Comparison of ENCODE assay signal across 11 cellular contexts in genomic region chr19:15250635-15250993, GRCh38. TPM values are rescaled to one million over a fixed set of nuclear protein-coding genes. Genes with fewer than 3 reads are reported as not detected.
DNase-seq lines count a peak whose midpoint lies in the region; ATAC-seq and TF ChIP-seq lines count a peak whose summit lies in the region.
"Had no signal": no experiment of that assay in that cellular context is flagged by ENCODE, and none has a peak within 500 bp of the region (broad histone marks: within the 10 kb centered on the region; RNA-seq: fewer than 3 reads in every experiment).

No MANE protein-coding gene starts in this region.

- no peak for ATAC-seq in HG03469 (IDR thresholded peaks at IDR 0.05; ENCODE audit: unreplicated experiment)

- peaks cover 71% of the 10 kb centered on the region for H3K4me1 ChIP-seq in SJSA1 (replicated peaks)
- H3K4me1 ChIP-seq in endodermal cell (ENCODE audit: control insufficient read depth, insufficient read depth, low read length): no peaks in the 10 kb centered on the region
- peaks cover 14 to 93% (median 72%) of the 10 kb centered on the region in 4 donors for H3K4me1 ChIP-seq in tibial nerve

- TF ChIP-seq CTCF in endodermal cell (conservative IDR thresholded peaks at IDR 0.05) (no peak), nephron progenitor cell (IDR thresholded peaks at IDR 0.05) (no peak), tibial nerve (IDR thresholded peaks at IDR 0.05) (no peak), CD14-positive monocyte (IDR thresholded peaks at IDR 0.05) (no peak)

- H3K9me3 ChIP-seq in SJSA1 (replicated peaks) (no peaks in the 10 kb centered on the region), endodermal cell (ENCODE audit: control insufficient read depth, low read length) (no peaks in the 10 kb centered on the region), tibial nerve (no peaks in the 10 kb centered on the region)

- H3K36me3 Mint-ChIP-seq in endodermal cell (ENCODE audit: low read depth): peaks cover 64% of the 10 kb centered on the region
- H3K36me3 Mint-ChIP-seq in nephron progenitor cell (ENCODE audit: low read depth): peaks cover 55% of the 10 kb centered on the region
- H3K36me3 Mint-ChIP-seq in CD14-positive monocyte: peaks cover 73 to 96% of the 10 kb centered on the region in 2 donors

- TF ChIP-seq POLR2A in tibial nerve (IDR thresholded peaks at IDR 0.05): no peak

- H3K4me3 ChIP-seq in SJSA1 (no peak overlapping the region), endodermal cell (ENCODE audit: low read length) (no peak overlapping the region), tibial nerve (no peak overlapping the region)

- 94 to 100% methylated on average over 1 of the region's 1 CpG for WGBS in endodermal cell (ENCODE audit: insufficient coverage in 1 of 2, insufficient read length in 1 of 2), 2 experiments
- WGBS in tibial nerve, 2 donors: 25 to 43% methylated on average over 1 of the region's 1 CpG

- no peak for TF ChIP-seq EP300 in tibial nerve (IDR thresholded peaks at IDR 0.05)

- H3K4me1 Mint-ChIP-seq in endodermal cell (no peaks in the 10 kb centered on the region), nephron progenitor cell (peaks cover 79% of the 10 kb centered on the region), CD14-positive monocyte (no peaks in the 10 kb centered on the region)

- peaks cover 79% of the 10 kb centered on the region for H3K36me3 ChIP-seq in SJSA1
- peaks cover 95% of the 10 kb centered on the region for H3K36me3 ChIP-seq in endodermal cell (ENCODE audit: control insufficient read depth, insufficient read depth, low read length)
- peaks cover 6 to 55% (median 23%) of the 10 kb centered on the region in 3 donors for H3K36me3 ChIP-seq in tibial nerve

- H3K4me3 Mint-ChIP-seq in endodermal cell: no peak overlapping the region
- H3K4me3 Mint-ChIP-seq in nephron progenitor cell: peak overlapping the region; percentile 32
- H3K4me3 Mint-ChIP-seq in CD14-positive monocyte: no peak overlapping the region

- intact Hi-C loops in CD14-positive monocyte (cut with micrococcal nuclease): loop anchor here in 1 of 2 donors (5.0 kb wide), 1 partner anchor 73 kb away; no protein-coding TSS in a partner anchor

- H3K9ac ChIP-seq in endodermal cell (ENCODE audit: extremely low read depth, low read length, poor library complexity, severe bottlenecking): no peak overlapping the region

- H3K9me3 Mint-ChIP-seq in endodermal cell (no peaks in the 10 kb centered on the region), nephron progenitor cell (no peaks in the 10 kb centered on the region), CD14-positive monocyte (peaks cover 0 to 2% (median 0%) of the 10 kb centered on the region in 7 donors)

- H3K27me3 Mint-ChIP-seq in endodermal cell (ENCODE audit: insufficient read depth): no peaks in the 10 kb centered on the region
- no peaks in the 10 kb centered on the region for H3K27me3 Mint-ChIP-seq in nephron progenitor cell (ENCODE audit: low read depth, poor library complexity)
- no peaks in the 10 kb centered on the region for H3K27me3 Mint-ChIP-seq in CD14-positive monocyte (ENCODE audit: low read depth in 3 of 3)

- H3K27ac Mint-ChIP-seq in endodermal cell: no peak overlapping the region
- peak overlapping the region; percentile 86 for H3K27ac Mint-ChIP-seq in nephron progenitor cell
- peak overlapping the region in 3 of 7 donors; percentile 12 to 60 (median 41) for H3K27ac Mint-ChIP-seq in CD14-positive monocyte

- H3K27ac ChIP-seq in SJSA1 (peak overlapping the region; percentile 99), endodermal cell (ENCODE audit: low read depth, low read length) (peak overlapping the region; percentile 77), tibial nerve (peak overlapping the region; percentile 72 to 95 (median 86))

- H3K27me3 ChIP-seq in SJSA1 (replicated peaks): no peaks in the 10 kb centered on the region
- no peaks in the 10 kb centered on the region for H3K27me3 ChIP-seq in endodermal cell (ENCODE audit: control insufficient read depth, insufficient read depth, low read length, poor library complexity, severe bottlenecking)
- H3K27me3 ChIP-seq in tibial nerve: no peaks in the 10 kb centered on the region

- DNase-seq in SJSA1 (ENCODE audit: low read depth in 1 of 2, low spot score in 2 of 2) (no peak), endodermal cell (no peak), nephron progenitor cell (no peak), tibial nerve (ENCODE audit: low spot score in 2 of 2) (no peak), CD14-positive monocyte (ENCODE audit: low spot score) (no peak), KG1 (lab: John Stamatoyannopoulos, UW) (no peak)
- DNase-seq: DMS79; NCI-H1694 treated with DMSO at 0.1 percent for 48 hours; stimulated activated naive CD4-positive, alpha-beta T cell had no signal

RNA-seq across cellular contexts. Expression of gene EPHX3, which starts 18.4 kb away (rescaled TPM):
- 0.08 TPM in 1 of 2 replicates, not detected in the other for total RNA-seq in SJSA1 (2014; rRNA removed; shearing (Covaris generic))
- total RNA-seq in endodermal cell (10 to 100 TPM; 14.5 to 18.7 TPM), tibial nerve (under 1 TPM in 1 of 4 donors, not detected in 3; 0.20 TPM)
- polyA plus RNA-seq in endodermal cell (2013, experiment 1 of 2): 5.4 TPM
- polyA plus RNA-seq in endodermal cell (2013, experiment 2 of 2): 4.5 TPM
- 1 to 10 TPM in 1 of 2 donors, under 1 TPM in 1; 0.23 to 1.5 TPM for polyA plus RNA-seq in CD14-positive monocyte

RNA-seq across cellular contexts. Expression of gene NOTCH3, which starts 49.8 kb away (rescaled TPM):
- total RNA-seq in SJSA1 (2014; rRNA removed; shearing (Covaris generic)): 25.4 and 33.1 TPM in 2 replicates
- total RNA-seq in endodermal cell (100 to 1,000 TPM; 140 to 171 TPM), tibial nerve (10 to 100 TPM; 34.3 to 86.1 (median 53.2) TPM)
- polyA plus RNA-seq in endodermal cell (2013, experiment 1 of 2): 176 TPM
- 186 TPM for polyA plus RNA-seq in endodermal cell (2013, experiment 2 of 2)
- polyA plus RNA-seq in CD14-positive monocyte: under 1 TPM in 1 of 2 donors, not detected in 1; 0.05 TPM
- total RNA-seq: activated CD8-positive, alpha-beta memory T cell treated with anti-CD3 and anti-CD28 coated beads for 36 hours had no signal

Comparison
In these comparisons a context has a peak if more than half of its experiments do, and no peak if none do; other contexts are left out.
1. RNA of gene EPHX3, which starts 18.4 kb away (total RNA-seq): 14.5 to 18.7 TPM in endodermal cell; 0.08 TPM in SJSA1 and 0.20 TPM in tibial nerve; every median in the first group is over 10 times any median in the second.
2. Peak in every context shown above with its lines, with median percentiles within 50 percentile points of each other: H3K27ac ChIP-seq.